1 cellular context compared by ENCODE assay signal in genomic region chr3:124634210-124635168, GRCh38.
TF ChIP-seq lines count a peak whose summit lies in the region.

No MANE protein-coding gene starts in this region.

TF ChIP-seq in HepG2, 621 proteins besides CTCF, POLR2A, EP300 and RAD21 (continued from another document and continues in another):
- no peak for TF ChIP-seq ZBTB40 (IDR thresholded peaks at IDR 0.05)
- no peak for TF ChIP-seq ZBTB40 (CRISPR knock-in tag; IDR thresholded peaks at IDR 0.05)
- no peak for TF ChIP-seq ZBTB2 (CRISPR knock-in tag; IDR thresholded peaks at IDR 0.05; ENCODE audit: low read depth)
- TF ChIP-seq LCORL (IDR thresholded peaks at IDR 0.05) = no peak
- TF ChIP-seq LCORL (CRISPR knock-in tag; IDR thresholded peaks at IDR 0.05) = 0 out of 2 replicates have a peak, but pooled peaks have one; percentile 8
- 0 out of 2 replicates have a peak, but pooled peaks have one; percentile 72 for TF ChIP-seq ZNF878 (CRISPR knock-in tag; IDR thresholded peaks at IDR 0.05)
- no peak for TF ChIP-seq TCF12 (IDR thresholded peaks at IDR 0.05)
- TF ChIP-seq TCF12 (CRISPR knock-in tag; IDR thresholded peaks at IDR 0.05) = no peak
- peak; percentile 51; the same call in 1 of the 2 replicates for TF ChIP-seq ATF3 (CRISPR knock-in tag; IDR thresholded peaks at IDR 0.05)
- TF ChIP-seq ETV5 (CRISPR knock-in tag; IDR thresholded peaks at IDR 0.05; ENCODE audit: borderline replicate concordance) = peak; percentile 93
- TF ChIP-seq ZNF431 (CRISPR knock-in tag; IDR thresholded peaks at IDR 0.05; ENCODE audit: borderline replicate concordance, low read depth) = 0 out of 2 replicates have a peak, but pooled peaks have one; percentile 7
- TF ChIP-seq ZNF605 (CRISPR knock-in tag; IDR thresholded peaks at IDR 0.05) = 0 out of 2 replicates have a peak, but pooled peaks have one; percentile 28
- TF ChIP-seq ZFP82 (CRISPR knock-in tag; IDR thresholded peaks at IDR 0.05; ENCODE audit: borderline replicate concordance) = no peak
- TF ChIP-seq SIN3B (IDR thresholded peaks at IDR 0.05; ENCODE audit: low read length) = no peak
- 0 out of 2 replicates have a peak, but pooled peaks have one; percentile 48 for TF ChIP-seq SNAPC2 (CRISPR knock-in tag; IDR thresholded peaks at IDR 0.05)
- TF ChIP-seq ZNF772 (CRISPR knock-in tag; IDR thresholded peaks at IDR 0.05) = no peak
- TF ChIP-seq FOSL2 (CRISPR knock-in tag; IDR thresholded peaks at IDR 0.05) = peak; percentile 97
- TF ChIP-seq MTA1 (CRISPR knock-in tag; IDR thresholded peaks at IDR 0.05; ENCODE audit: borderline replicate concordance) = no peak
- no peak for TF ChIP-seq NFAT5 (CRISPR knock-in tag; IDR thresholded peaks at IDR 0.05)
- TF ChIP-seq ZNF577 (CRISPR knock-in tag; IDR thresholded peaks at IDR 0.05; ENCODE audit: borderline replicate concordance, low read depth) = no peak
- TF ChIP-seq ZNF770 (CRISPR knock-in tag; IDR thresholded peaks at IDR 0.05) = peak; percentile 10; the same call in 1 of the 2 replicates
- peak; percentile 63; the same call in 1 of the 2 replicates for TF ChIP-seq HNF4G (IDR thresholded peaks at IDR 0.05; ENCODE audit: borderline replicate concordance, low read depth, low read length)
- peak; percentile 84 for TF ChIP-seq HNF4G (CRISPR knock-in tag; IDR thresholded peaks at IDR 0.05; ENCODE audit: borderline replicate concordance, low read depth)
- TF ChIP-seq AHR (CRISPR knock-in tag; IDR thresholded peaks at IDR 0.05) = 0 out of 2 replicates have a peak, but pooled peaks have one; percentile 71
- TF ChIP-seq PCBP2 (optimal IDR thresholded peaks at IDR 0.05; ENCODE audit: low read depth, low read length, poor library complexity, severe bottlenecking) = no peak
- TF ChIP-seq CSRNP2 (CRISPR knock-in tag; conservative IDR thresholded peaks at IDR 0.05; ENCODE audit: low read depth) = no peak
- TF ChIP-seq MAZ (IDR thresholded peaks at IDR 0.05; ENCODE audit: borderline replicate concordance, low read depth, low read length) = no peak
- TF ChIP-seq MAZ (CRISPR knock-in tag; IDR thresholded peaks at IDR 0.05; ENCODE audit: low read depth) = no peak
- no peak for TF ChIP-seq HIC2 (CRISPR knock-in tag; IDR thresholded peaks at IDR 0.05; ENCODE audit: low read depth)
- peak; percentile 86 for TF ChIP-seq JUND (CRISPR knock-in tag; IDR thresholded peaks at IDR 0.05)
- no peak for TF ChIP-seq RARG (CRISPR knock-in tag; IDR thresholded peaks at IDR 0.05; ENCODE audit: low read depth)
- TF ChIP-seq TOPORS (CRISPR knock-in tag; IDR thresholded peaks at IDR 0.05) = no peak
- no peak for TF ChIP-seq BATF2 (CRISPR knock-in tag; IDR thresholded peaks at IDR 0.05)
- peak; percentile 20; the same call in 1 of the 2 replicates for TF ChIP-seq ZNF614 (CRISPR knock-in tag; IDR thresholded peaks at IDR 0.05; ENCODE audit: borderline replicate concordance)
- no peak for TF ChIP-seq ZFYVE20 (CRISPR knock-in tag; IDR thresholded peaks at IDR 0.05; ENCODE audit: borderline replicate concordance, low read depth)
- TF ChIP-seq MAF1 (CRISPR knock-in tag; IDR thresholded peaks at IDR 0.05; ENCODE audit: borderline replicate concordance) = no peak
- no peak for TF ChIP-seq HNRNPL (IDR thresholded peaks at IDR 0.05; ENCODE audit: low read depth, low read length)
- 0 out of 2 replicates have a peak, but pooled peaks have one; percentile 62 for TF ChIP-seq NCOA1 (CRISPR knock-in tag; IDR thresholded peaks at IDR 0.05)
- TF ChIP-seq ZNF546 (CRISPR knock-in tag; conservative IDR thresholded peaks at IDR 0.05) = no peak
